Comparison of ENCODE assay signal across 9 cellular contexts in the genomic region with DNA sequence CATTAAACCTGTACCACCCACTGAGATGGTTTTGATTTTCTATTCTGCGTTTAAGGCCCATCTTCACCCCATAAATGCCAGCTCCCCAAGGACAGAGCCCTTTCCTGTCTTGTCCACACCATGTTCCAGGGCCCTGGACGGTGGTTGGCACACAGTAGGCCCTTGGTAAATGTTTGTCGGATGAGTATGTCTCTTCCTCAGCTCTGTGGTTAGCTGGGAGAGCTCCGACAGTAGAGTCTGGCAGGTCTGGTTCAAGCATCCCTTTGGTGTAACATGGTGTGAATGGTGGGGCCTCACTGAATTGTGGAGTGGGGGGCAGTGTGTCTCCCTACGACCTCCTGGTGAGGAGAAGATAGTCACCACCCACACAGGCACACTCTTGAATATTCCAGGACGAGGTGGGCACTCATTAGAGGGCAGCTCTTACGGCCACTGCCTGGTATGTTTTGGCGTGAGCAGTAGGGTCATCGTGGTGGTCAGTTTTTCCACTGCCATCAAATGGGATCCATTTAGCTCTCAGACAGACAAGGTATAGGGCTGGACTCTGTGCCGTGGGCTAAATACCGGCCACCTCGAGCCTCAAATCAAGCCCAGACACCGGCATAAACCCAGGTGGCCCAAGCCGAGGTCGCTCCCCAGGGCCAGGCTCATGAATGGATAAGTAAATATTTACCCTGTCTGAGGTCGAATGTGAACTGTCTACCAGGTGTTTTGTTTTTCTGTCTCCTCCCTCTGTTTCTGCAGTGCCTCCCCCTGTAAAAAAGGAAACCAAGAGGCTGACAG.
DNase-seq lines count a peak whose midpoint lies in the region; ATAC-seq, FAIRE-seq and TF ChIP-seq lines count a peak whose summit lies in the region.
"Had no signal": no experiment of that assay in that cellular context is flagged by ENCODE, and none has a peak within 500 bp of the region (broad histone marks: within the 10 kb centered on the region; RNA-seq: fewer than 3 reads in every experiment).

No MANE protein-coding gene starts in this region.

- H3K4me3 ChIP-seq in CD4-positive, alpha-beta memory T cell (ENCODE audit: low read length in 2 of 2), result no peak overlapping the region
- H3K4me3 ChIP-seq in neuronal stem cell (ENCODE audit: low read length in 2 of 2), result no peak overlapping the region

- peak overlapping the region; percentile 13 for H3K27ac ChIP-seq in CD4-positive, alpha-beta memory T cell (ENCODE audit: low read depth, low read length)
- peak overlapping the region; percentile 73 for H3K27ac ChIP-seq in cingulate gyrus (ENCODE audit: low read depth, low read length)
- H3K27ac ChIP-seq in neuronal stem cell (replicated peaks; ENCODE audit: low read length), result no peak overlapping the region

- ATAC-seq in esophagus mucosa, result no peak

- no CpG with 5 or more reads among the region's 16 CpGs for WGBS in neuronal stem cell (ENCODE audit: extremely low coverage in 2 of 2, insufficient read length in 2 of 2, insufficient replicate concordance in 1 of 2), 2 donors

- peak overlapping the region in 2 of 8 donors; percentile 19 to 70 for H3K4me3 Mint-ChIP-seq in CD4-positive, alpha-beta memory T cell
- H3K4me3 Mint-ChIP-seq in IgD-negative memory B cell, result peak overlapping the region in 1 of 4 donors; percentile 50

- peak overlapping the region; percentile 80 to 92 (median 87) for H3K27ac Mint-ChIP-seq in CD4-positive, alpha-beta memory T cell
- peak overlapping the region in 2 of 3 donors; percentile 18 to 85 for H3K27ac Mint-ChIP-seq in IgD-negative memory B cell

- no peak overlapping the region for H2BK5ac ChIP-seq in neuronal stem cell (ENCODE audit: low read length)

- H2BK15ac ChIP-seq in neuronal stem cell (ENCODE audit: low read length), result no peak overlapping the region

- no peaks in the 10 kb centered on the region for H3K36me3 ChIP-seq in CD4-positive, alpha-beta memory T cell (ENCODE audit: insufficient read depth, low read length)
- peaks cover 4 to 46% of the 10 kb centered on the region in 2 donors for H3K36me3 ChIP-seq in neuronal stem cell (replicated peaks in 1 of 2; ENCODE audit: control insufficient read depth in 2 of 2, insufficient read depth in 2 of 2, low read length in 2 of 2)

- DNase-seq in CD4-positive, alpha-beta memory T cell, result no peak
- DNase-seq in neuronal stem cell (ENCODE audit: low spot score) (no peak), GM12892 (ENCODE audit: insufficient read length) (no peak), head of caudate nucleus (no peak)
- no peak for DNase-seq in activated CD8-positive, alpha-beta memory T cell treated with anti-CD3 and anti-CD28 coated beads, Interleukin-2, amount 50 U/mL, for 48 hours
- DNase-seq: activated CD4-positive, alpha-beta T cell treated with anti-CD3 and anti-CD28 coated beads, Interleukin-2, amount 50 U/mL, for 48 hours had no signal

- no peak overlapping the region for H2AFZ ChIP-seq in neuronal stem cell (ENCODE audit: low read length)

- no peak overlapping the region for H2AK5ac ChIP-seq in neuronal stem cell (ENCODE audit: low read depth, low read length)

- H3K4ac ChIP-seq in neuronal stem cell (ENCODE audit: low read length), result no peak overlapping the region

- peaks cover 60 to 94% (median 81%) of the 10 kb centered on the region in 4 donors for H3K4me1 Mint-ChIP-seq in CD4-positive, alpha-beta memory T cell
- H3K4me1 Mint-ChIP-seq in IgD-negative memory B cell, result peaks cover 48 to 68% (median 62%) of the 10 kb centered on the region in 3 donors

- no peaks in the 10 kb centered on the region for H3K79me1 ChIP-seq in neuronal stem cell (ENCODE audit: low read depth, low read length)

- no peak overlapping the region for H4K8ac ChIP-seq in neuronal stem cell (ENCODE audit: low read depth, low read length)

- H3K27me3 ChIP-seq in CD4-positive, alpha-beta memory T cell (ENCODE audit: insufficient read depth, low read length), result no peaks in the 10 kb centered on the region
- H3K27me3 ChIP-seq in neuronal stem cell (ENCODE audit: control insufficient read depth in 3 of 3, insufficient read depth in 3 of 3, low read depth in 1 of 3, low read length in 3 of 3), result no peaks in the 10 kb centered on the region

- no peak for TF ChIP-seq POLR2A in GM12892 (IDR thresholded peaks at IDR 0.05; ENCODE audit: low read depth, low read length)

- CTCF ChIA-PET in CD4-positive, alpha-beta memory T cell (lab: Charles Lee; ENCODE audit: partially characterized antibody), result no interaction called here

- peaks cover 10 to 34% of the 10 kb centered on the region in 2 donors for H3K36me3 Mint-ChIP-seq in CD4-positive, alpha-beta memory T cell
- peaks cover 6% of the 10 kb centered on the region for H3K36me3 Mint-ChIP-seq in IgD-negative memory B cell

- peak overlapping the region; percentile 25 for H3K18ac ChIP-seq in neuronal stem cell (ENCODE audit: low read length)

- H3K9ac ChIP-seq in neuronal stem cell (ENCODE audit: low read depth, low read length, poor library complexity), result peak overlapping the region; percentile 21

- peaks cover 96% of the 10 kb centered on the region for H3K4me1 ChIP-seq in CD4-positive, alpha-beta memory T cell (ENCODE audit: insufficient read depth, low read length)
- peaks cover 3 to 15% of the 10 kb centered on the region in 2 donors for H3K4me1 ChIP-seq in neuronal stem cell (ENCODE audit: control insufficient read depth in 2 of 2, insufficient read depth in 1 of 2, low read depth in 1 of 2, low read length in 2 of 2)

- H4K91ac ChIP-seq in neuronal stem cell (ENCODE audit: low read depth, low read length, poor library complexity), result no peak overlapping the region

- POLR2A ChIA-PET in CD4-positive, alpha-beta memory T cell (lab: Charles Lee; ENCODE audit: partially characterized antibody), result interaction anchor here (0.6 to 1.5 kb wide), 3 partner anchors 10 to 61 kb away, joined by 3 to 7 read pairs (median 3); a partner anchor contains a TSS

- no peaks in the 10 kb centered on the region for H3K9me3 Mint-ChIP-seq in CD4-positive, alpha-beta memory T cell
- H3K9me3 Mint-ChIP-seq in IgD-negative memory B cell, result no peaks in the 10 kb centered on the region

- no peak overlapping the region for H3K4me2 ChIP-seq in neuronal stem cell (ENCODE audit: insufficient read depth, low read length, poor library complexity, severe bottlenecking)

- intact Hi-C loops in CD4-positive, alpha-beta memory T cell (cut with micrococcal nuclease), result no loop called here
- intact Hi-C loops in head of caudate nucleus (cut with DNase I), result no loop called here

- peak overlapping the region; percentile 25 for H3K23ac ChIP-seq in neuronal stem cell (ENCODE audit: low read depth, low read length, poor library complexity)

- FAIRE-seq in GM12892 (lab: Jason Lieb, UNC), result no peak

- no peak overlapping the region for H2BK120ac ChIP-seq in neuronal stem cell (ENCODE audit: low read depth, low read length)

- no peaks in the 10 kb centered on the region for H3K27me3 Mint-ChIP-seq in CD4-positive, alpha-beta memory T cell
- H3K27me3 Mint-ChIP-seq in IgD-negative memory B cell, result no peaks in the 10 kb centered on the region

- no peak overlapping the region for H3K14ac ChIP-seq in neuronal stem cell (ENCODE audit: low read length)

- H3K9me3 ChIP-seq in CD4-positive, alpha-beta memory T cell (ENCODE audit: control insufficient read depth in 1 of 2, low read length in 2 of 2), result no peaks in the 10 kb centered on the region
- no peaks in the 10 kb centered on the region for H3K9me3 ChIP-seq in neuronal stem cell (replicated peaks in 1 of 2; ENCODE audit: control insufficient read depth in 2 of 2, insufficient read depth in 1 of 2, low read depth in 1 of 2, low read length in 2 of 2)

- H2BK12ac ChIP-seq in neuronal stem cell (ENCODE audit: low read length), result no peak overlapping the region
